ENCODE assay signal across 8 cellular contexts in the genomic region with DNA sequence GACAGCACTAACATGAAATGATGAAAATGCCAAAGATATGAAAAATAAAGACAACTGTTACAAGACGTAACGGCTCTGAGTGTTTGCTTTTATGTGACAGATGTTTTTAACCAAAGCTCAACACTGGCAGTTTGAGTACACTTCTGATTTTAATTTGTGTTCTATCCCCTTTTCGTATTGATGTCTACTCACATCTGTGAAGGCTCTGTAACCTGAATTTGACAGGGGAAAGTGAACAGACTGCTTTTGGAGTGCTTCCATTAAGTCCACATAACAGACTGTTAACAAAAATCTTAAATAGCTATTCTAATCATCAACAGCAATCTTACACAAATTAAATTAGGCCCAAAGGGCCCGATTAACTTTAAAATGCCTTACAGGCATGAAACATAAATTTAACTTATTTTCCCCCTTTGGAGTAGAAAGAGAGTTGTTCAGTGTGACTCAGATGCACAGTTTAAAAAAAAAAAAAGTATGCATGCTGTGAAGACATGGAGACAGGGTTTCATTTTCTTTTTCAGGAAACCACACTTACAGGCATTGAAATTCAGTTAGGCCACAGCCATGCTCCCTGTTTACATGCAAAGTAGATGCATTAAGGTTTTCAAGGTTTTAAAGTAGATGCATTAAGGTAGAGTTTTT. TPM values are rescaled to one million over a fixed set of nuclear protein-coding genes. Genes with fewer than 3 reads are reported as not detected.
DNase-seq lines count a peak whose midpoint lies in the region; ATAC-seq, FAIRE-seq and TF ChIP-seq lines count a peak whose summit lies in the region.

No MANE protein-coding gene starts in this region.

- ATAC-seq in GM21529 (IDR thresholded peaks at IDR 0.05; ENCODE audit: unreplicated experiment), result peak; percentile 82
- ATAC-seq in activated naive CD4-positive, alpha-beta T cell treated with anti-CD3 and anti-CD28 coated beads, Interleukin-2, amount 50 U/mL, for 72 hours, result peak; percentile 88 to 93

- H3K4me1 Mint-ChIP-seq in IgD-negative memory B cell, result peaks cover 41 to 66% (median 60%) of the 10 kb centered on the region in 3 donors

- no peaks in the 10 kb centered on the region for H3K27me3 Mint-ChIP-seq in IgD-negative memory B cell

- no peaks in the 10 kb centered on the region for H3K36me3 ChIP-seq in breast epithelium

- H3K4me1 ChIP-seq in breast epithelium, result no peaks in the 10 kb centered on the region

- TF ChIP-seq POLR2A in GM12891 (IDR thresholded peaks at IDR 0.05; ENCODE audit: low read depth, low read length) (no peak), breast epithelium (IDR thresholded peaks at IDR 0.05) (no peak)

- intact Hi-C loops in breast epithelium (cut with DNase I; ENCODE audit: low total_unique reads), result no loop called here

- H3K4me3 Mint-ChIP-seq in IgD-negative memory B cell, result peak overlapping the region; percentile 69 to 97 (median 78)

- H3K27me3 ChIP-seq in breast epithelium, result no peaks in the 10 kb centered on the region

- H3K4me3 ChIP-seq in breast epithelium, result no peak overlapping the region

- H3K27ac Mint-ChIP-seq in IgD-negative memory B cell, result peak overlapping the region; percentile 79 to 96 (median 81)
- peak overlapping the region; percentile 73 to 83 for H3K27ac Mint-ChIP-seq in activated naive CD4-positive, alpha-beta T cell treated with anti-CD3 and anti-CD28 coated beads, Interleukin-2, amount 50 U/mL, for 72 hours

- DNase-seq in GM12891 (ENCODE audit: insufficient read length, low spot score) (no peak), renal cortical epithelial cell (ENCODE audit: low read depth) (peak; percentile 37), breast epithelium (ENCODE audit: low spot score in 2 of 2) (no peak), NCI-H748 treated with DMSO at 0.1 percent for 48 hours (lab: John Stamatoyannopoulos, UW) (no peak), NCI-H774 (lab: John Stamatoyannopoulos, UW) (no peak)
- DNase-seq in activated naive CD4-positive, alpha-beta T cell treated with anti-CD3 and anti-CD28 coated beads, Interleukin-2, amount 50 U/mL, for 72 hours (ENCODE audit: low spot score in 2 of 2), result no peak

- no peak overlapping the region for H3K27ac ChIP-seq in breast epithelium

- H3K9me3 ChIP-seq in breast epithelium, result no peaks in the 10 kb centered on the region

- no peak for TF ChIP-seq CTCF in breast epithelium (IDR thresholded peaks at IDR 0.05)

- peak; percentile 88 for FAIRE-seq in GM12891 (lab: Jason Lieb, UNC)

- H3K36me3 Mint-ChIP-seq in IgD-negative memory B cell, result no peaks in the 10 kb centered on the region
- peaks cover 15 to 17% of the 10 kb centered on the region in 2 donors for H3K36me3 Mint-ChIP-seq in activated naive CD4-positive, alpha-beta T cell treated with anti-CD3 and anti-CD28 coated beads, Interleukin-2, amount 50 U/mL, for 72 hours

- H3K9me3 Mint-ChIP-seq in IgD-negative memory B cell, result peaks cover 0 to 2% (median 2%) of the 10 kb centered on the region in 3 donors
- H3K9me3 Mint-ChIP-seq in activated naive CD4-positive, alpha-beta T cell treated with anti-CD3 and anti-CD28 coated beads, Interleukin-2, amount 50 U/mL, for 72 hours, result peaks cover 6 to 11% of the 10 kb centered on the region in 2 donors

TF ChIP-seq in GM12891, 5 proteins besides CTCF, POLR2A, EP300 and RAD21:
- TF ChIP-seq SPI1 (IDR thresholded peaks at IDR 0.05; ENCODE audit: low read depth, low read length) (no peak), PAX5 (IDR thresholded peaks at IDR 0.05; ENCODE audit: insufficient read depth, low read length, severe bottlenecking) (no peak), POU2F2 (IDR thresholded peaks at IDR 0.05; ENCODE audit: low read depth, low read length) (peak; percentile 72; the same call in 1 of the 2 replicates)
TF ChIP-seq in GM12891: peak in this region for 1.

RNA-seq across cellular contexts. Expression of a gene that starts 16.3 kb away (rescaled TPM):
- polyA plus RNA-seq in GM12891 (2012; ENCODE audit: low read depth, missing spikeins), result 54.7 TPM
- 189 TPM for polyA plus RNA-seq in IgD-negative memory B cell
- total RNA-seq in activated naive CD4-positive, alpha-beta T cell treated with anti-CD3 and anti-CD28 coated beads, Interleukin-2, amount 50 U/mL, for 72 hours, result 10 to 100 TPM; 39.2 to 65.0 TPM
- total RNA-seq in renal cortical epithelial cell (32.7 and 51.4 TPM in 2 replicates), breast epithelium (10 to 100 TPM; 37.8 to 69.8 (median 61.6) TPM)

RNA-seq across cellular contexts. Expression of a gene that starts 49.8 kb away (rescaled TPM):
- 0.18 TPM for polyA plus RNA-seq in GM12891 (2012; ENCODE audit: low read depth, missing spikeins)
- not detected for polyA plus RNA-seq in IgD-negative memory B cell
- total RNA-seq in activated naive CD4-positive, alpha-beta T cell treated with anti-CD3 and anti-CD28 coated beads, Interleukin-2, amount 50 U/mL, for 72 hours, result not detected
- total RNA-seq in renal cortical epithelial cell, result not detected in 2 replicates
- total RNA-seq in breast epithelium, result under 1 TPM; 0.15 to 0.66 (median 0.48) TPM
